ENCODE assay signal across 23 cellular contexts in the genomic region with DNA sequence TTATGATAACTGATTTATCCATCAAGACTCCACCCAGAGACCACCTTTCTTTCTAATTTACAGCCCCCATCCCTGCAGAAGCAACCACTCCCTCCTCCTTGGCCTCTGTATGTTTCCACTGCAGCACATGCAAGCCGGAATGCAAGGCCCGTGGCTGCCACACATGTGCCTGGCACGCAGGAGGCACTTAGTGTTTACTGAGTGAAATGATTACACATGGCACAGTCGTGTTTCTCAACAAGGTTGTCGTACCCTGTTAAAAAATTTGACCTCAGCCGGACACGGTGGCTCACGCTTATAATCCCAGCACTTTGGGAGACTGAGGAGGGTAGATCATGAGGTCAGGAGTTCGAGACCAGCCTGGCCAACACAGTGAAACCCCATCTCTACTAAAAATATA.
DNase-seq lines count a peak whose midpoint lies in the region; ATAC-seq, FAIRE-seq and TF ChIP-seq lines count a peak whose summit lies in the region.
"Had no signal": no experiment of that assay in that cellular context is flagged by ENCODE, and none has a peak within 500 bp of the region (broad histone marks: within the 10 kb centered on the region; RNA-seq: fewer than 3 reads in every experiment).

No MANE protein-coding gene starts in this region.

- H3K4me3 ChIP-seq in liver (ENCODE audit: low read depth in 1 of 3, low read length in 3 of 3) = no peak overlapping the region
- H3K4me3 ChIP-seq in HepG2 (replicated peaks in 1 of 3; ENCODE audit: insufficient read depth in 1 of 3, low read depth in 2 of 3, low read length in 3 of 3) = no peak overlapping the region
- no peak overlapping the region for H3K4me3 ChIP-seq in mesenchymal stem cell (ENCODE audit: insufficient read depth in 1 of 2, low read depth in 1 of 2, low read length in 2 of 2)
- no peak overlapping the region for H3K4me3 ChIP-seq in uterus
- H3K4me3 ChIP-seq in suprapubic skin = no peak overlapping the region
- H3K4me3 ChIP-seq: GM23338 had no signal

- ATAC-seq in HepG2 (no peak), HG03378 (IDR thresholded peaks at IDR 0.05; ENCODE audit: unreplicated experiment) (no peak)
- ATAC-seq: GM23338, HCT116 had no signal

- H4K20me1 ChIP-seq in HepG2 (ENCODE audit: insufficient read depth, low read length) = no peaks in the 10 kb centered on the region

- DNase-seq in HepG2 (ENCODE audit: low spot score) = no peak
- no peak for DNase-seq in glutamatergic neuron
- DNase-seq in mesenchymal stem cell = no peak
- no peak for DNase-seq in uterus
- DNase-seq in suprapubic skin (ENCODE audit: low spot score in 2 of 2) = no peak
- DNase-seq in cortex of kidney (lab: John Stamatoyannopoulos, UW) = no peak
- DNase-seq: AML-193; C1 segment of cervical spinal cord; Calu3; CD4-positive, alpha-beta memory T cell; COR-L47; DMS53; DMS79 treated with DMSO at 0.1 percent for 48 hours; GF-D8; H9 had no signal

- no peaks in the 10 kb centered on the region for H3K79me2 ChIP-seq in HepG2 (ENCODE audit: insufficient read depth, low read length)

- BruUV-seq in HepG2 (replicated peaks; lab: Mats Ljungman, UMichigan) = no TSS peak

- H3K27ac ChIP-seq in liver (ENCODE audit: low read depth in 1 of 2, low read length in 2 of 2) (peak overlapping the region; percentile 7 to 18), HepG2 (ENCODE audit: extremely low read length, insufficient read depth, low read length) (no peak overlapping the region), mesenchymal stem cell (ENCODE audit: low read length, poor library complexity, severe bottlenecking) (no peak overlapping the region), uterus (no peak overlapping the region), suprapubic skin (no peak overlapping the region)
- H3K27ac ChIP-seq: 22Rv1 had no signal

- WGBS in liver = 45% methylated on average over 9 of the region's 9 CpGs
- 96% methylated on average over 9 of the region's 9 CpGs for WGBS in HepG2 (ENCODE audit: low lambda C conversion rate)
- 92% methylated on average over 9 of the region's 9 CpGs for WGBS in mesenchymal stem cell
- 89% methylated on average over 9 of the region's 9 CpGs for WGBS in suprapubic skin

- H3K4me2 ChIP-seq in HepG2 (ENCODE audit: low read depth, low read length) = no peak overlapping the region
- H3K4me2 ChIP-seq in mesenchymal stem cell (ENCODE audit: low read length, poor library complexity, severe bottlenecking) = no peak overlapping the region
- H3K4me2 ChIP-seq: GM23338 had no signal

- H2AFZ ChIP-seq in HepG2 (ENCODE audit: low read length) = no peak overlapping the region
- H2AFZ ChIP-seq in mesenchymal stem cell (ENCODE audit: low read depth, low read length) = no peak overlapping the region
- H2AFZ ChIP-seq: GM23338 had no signal

- H3K79me1 ChIP-seq in mesenchymal stem cell (replicated peaks; ENCODE audit: low read length, poor library complexity, severe bottlenecking) = peaks cover 19% of the 10 kb centered on the region

- H3K9me3 Mint-ChIP-seq in glutamatergic neuron (ENCODE audit: unreplicated experiment) = peaks cover 2% of the 10 kb centered on the region

- H2AK5ac ChIP-seq in mesenchymal stem cell (ENCODE audit: low read length, severe bottlenecking) = no peak overlapping the region

- H3K18ac ChIP-seq in mesenchymal stem cell (ENCODE audit: low read depth in 1 of 2, low read length in 2 of 2) = no peak overlapping the region

- H3K27me3 ChIP-seq in liver (ENCODE audit: control insufficient read depth in 4 of 4, insufficient read depth in 4 of 4, low read length in 3 of 4) (no peaks in the 10 kb centered on the region), HepG2 (ENCODE audit: control insufficient read depth in 1 of 2, insufficient read depth in 2 of 2, low read length in 2 of 2) (no peaks in the 10 kb centered on the region), mesenchymal stem cell (ENCODE audit: control insufficient read depth in 1 of 2, insufficient read depth in 1 of 2, low read length in 2 of 2) (no peaks in the 10 kb centered on the region), uterus (no peaks in the 10 kb centered on the region), suprapubic skin (no peaks in the 10 kb centered on the region)

- H3K4me3 Mint-ChIP-seq in glutamatergic neuron (ENCODE audit: unreplicated experiment) = no peak overlapping the region
- H3K4me3 Mint-ChIP-seq: CD4-positive, alpha-beta memory T cell; GM23338 had no signal

- no peak overlapping the region for H3K9ac ChIP-seq in liver (ENCODE audit: low read depth in 1 of 2, low read length in 2 of 2)
- H3K9ac ChIP-seq in HepG2 (ENCODE audit: insufficient read depth, low read depth, low read length) = no peak overlapping the region
- H3K9ac ChIP-seq in mesenchymal stem cell (ENCODE audit: low read length) = no peak overlapping the region

- TF ChIP-seq EP300 in HepG2 (IDR thresholded peaks at IDR 0.05; ENCODE audit: low read depth in 2 of 2, low read length in 2 of 2) = no peak
- no peak for TF ChIP-seq EP300 in HepG2 (CRISPR knock-in tag; IDR thresholded peaks at IDR 0.05; ENCODE audit: borderline replicate concordance)
- no peak for TF ChIP-seq EP300 in suprapubic skin (IDR thresholded peaks at IDR 0.05)

- TF ChIP-seq CTCF in liver (IDR thresholded peaks at IDR 0.05; ENCODE audit: low read depth, low read length, missing input control) = no peak
- TF ChIP-seq CTCF in HepG2 (CRISPR knock-in tag; IDR thresholded peaks at IDR 0.05) = no peak
- TF ChIP-seq CTCF in glutamatergic neuron (IDR thresholded peaks at IDR 0.05; ENCODE audit: partially characterized antibody, unreplicated experiment) = no peak
- TF ChIP-seq CTCF in uterus (IDR thresholded peaks at IDR 0.05) = no peak
- no peak for TF ChIP-seq CTCF in suprapubic skin (IDR thresholded peaks at IDR 0.05)

- H3K4me1 Mint-ChIP-seq in glutamatergic neuron (ENCODE audit: low read depth, unreplicated experiment) = no peaks in the 10 kb centered on the region
- H3K4me1 Mint-ChIP-seq: CD4-positive, alpha-beta memory T cell; GM23338 had no signal

- FAIRE-seq in HepG2 (lab: Jason Lieb, UNC) = no peak
- FAIRE-seq: A204.1, GM12891, GM18507 had no signal

- CTCF ChIA-PET in HepG2 (lab: Yijun Ruan, JAX; ENCODE audit: low intra/inter-chr PET ratio, low total read pairs) = no interaction called here

- H3K4me1 ChIP-seq in liver (ENCODE audit: control insufficient read depth in 4 of 4, insufficient read depth in 4 of 4, low read length in 3 of 4) = peaks cover 3 to 6% (median 3%) of the 10 kb centered on the region in 4 donors
- peaks cover 20% of the 10 kb centered on the region for H3K4me1 ChIP-seq in HepG2 (ENCODE audit: insufficient read depth, low read length)
- peaks cover 4% of the 10 kb centered on the region for H3K4me1 ChIP-seq in mesenchymal stem cell (ENCODE audit: control insufficient read depth, insufficient read depth, low read depth, low read length)
- H3K4me1 ChIP-seq in uterus = no peaks in the 10 kb centered on the region
- H3K4me1 ChIP-seq in suprapubic skin = peaks cover 4% of the 10 kb centered on the region

- H3K14ac ChIP-seq in mesenchymal stem cell (ENCODE audit: low read length in 2 of 2) = no peak overlapping the region

- H2BK15ac ChIP-seq in mesenchymal stem cell (ENCODE audit: low read depth, poor library complexity, severe bottlenecking) = no peak overlapping the region

- intact Hi-C loops in HepG2 (cut with micrococcal nuclease; ENCODE audit: unreplicated experiment) = no loop called here
- intact Hi-C loops in uterus (cut with DNase I; ENCODE audit: low total_unique reads) = no loop called here

- peak overlapping the region; percentile 23 for H3K27ac Mint-ChIP-seq in glutamatergic neuron (ENCODE audit: unreplicated experiment)
- H3K27ac Mint-ChIP-seq: CD4-positive, alpha-beta memory T cell; GM23338; H9 had no signal

- H3K4ac ChIP-seq in mesenchymal stem cell (ENCODE audit: low read depth in 1 of 2, low read length in 2 of 2) = no peak overlapping the region

- H4K91ac ChIP-seq in mesenchymal stem cell (ENCODE audit: low read length) = no peak overlapping the region

- in situ Hi-C loops in HepG2 (cut with HindIII; ENCODE audit: extremely low pct_ligation_motif_present, low pct_unique_long_range_greater_than_20kb) = no loop called here

- peaks cover 4% of the 10 kb centered on the region for H3K27me3 Mint-ChIP-seq in glutamatergic neuron (ENCODE audit: unreplicated experiment)

- H3K23ac ChIP-seq in mesenchymal stem cell (ENCODE audit: low read length in 2 of 2) = no peak overlapping the region

- TF ChIP-seq RAD21 in liver (IDR thresholded peaks at IDR 0.05) (no peak), HepG2 (CRISPR knock-in tag; IDR thresholded peaks at IDR 0.05) (no peak)

- no peak overlapping the region for H2BK120ac ChIP-seq in mesenchymal stem cell (ENCODE audit: low read depth, low read length)

- H4K8ac ChIP-seq in mesenchymal stem cell (ENCODE audit: low read length) = peak overlapping the region; percentile 7

- H2BK5ac ChIP-seq in mesenchymal stem cell (ENCODE audit: low read depth, low read length, poor library complexity, severe bottlenecking) = no peak overlapping the region

- H2BK12ac ChIP-seq in mesenchymal stem cell (ENCODE audit: low read length in 2 of 2) = peak overlapping the region in 1 of 2 experiments; percentile 38

- H3K36me3 ChIP-seq in liver (ENCODE audit: control insufficient read depth in 4 of 4, insufficient read depth in 3 of 4, low read depth in 1 of 4, low read length in 3 of 4) (no peaks in the 10 kb centered on the region), HepG2 (replicated peaks in 1 of 2; ENCODE audit: control insufficient read depth in 1 of 2, insufficient read depth in 2 of 2, low read length in 2 of 2) (no peaks in the 10 kb centered on the region), mesenchymal stem cell (ENCODE audit: control insufficient read depth in 1 of 2, insufficient read depth in 2 of 2, low read depth in 1 of 2, low read length in 2 of 2) (peaks cover 0 to 3% of the 10 kb centered on the region in 2 experiments), uterus (no peaks in the 10 kb centered on the region), suprapubic skin (no peaks in the 10 kb centered on the region)

- POLR2A ChIA-PET in HepG2 (lab: Yijun Ruan, JAX) = no interaction called here

- TF ChIP-seq POLR2A in HepG2 (IDR thresholded peaks at IDR 0.05; ENCODE audit: insufficient read depth in 1 of 2, low read depth in 2 of 2, low read length in 2 of 2) (no peak), uterus (IDR thresholded peaks at IDR 0.05) (no peak), suprapubic skin (IDR thresholded peaks at IDR 0.05) (no peak)

- H3K9me3 ChIP-seq in liver (ENCODE audit: control insufficient read depth in 4 of 4, low read length in 3 of 4) = no peaks in the 10 kb centered on the region
- no peaks in the 10 kb centered on the region for H3K9me3 ChIP-seq in HepG2 (ENCODE audit: low read length)
- no peaks in the 10 kb centered on the region for H3K9me3 ChIP-seq in mesenchymal stem cell (ENCODE audit: control insufficient read depth, low read length)
- H3K9me3 ChIP-seq in uterus = no peaks in the 10 kb centered on the region
- no peaks in the 10 kb centered on the region for H3K9me3 ChIP-seq in suprapubic skin

- peaks cover 4% of the 10 kb centered on the region for H3K36me3 Mint-ChIP-seq in glutamatergic neuron (ENCODE audit: unreplicated experiment)
- H3K36me3 Mint-ChIP-seq: CD4-positive, alpha-beta memory T cell had no signal

TF ChIP-seq in liver, 16 proteins besides CTCF, POLR2A, EP300 and RAD21 (continues in another document):
- no peak for TF ChIP-seq EGR1 (IDR thresholded peaks at IDR 0.05; ENCODE audit: low read depth in 2 of 2)
- TF ChIP-seq SP1 (IDR thresholded peaks at IDR 0.05) = no peak

Comparison
In these comparisons a context has a peak if more than half of its experiments do, and no peak if none do; other contexts are left out.
1. H3K27ac ChIP-seq: peak in liver (2 of 2); none in HepG2 (single experiment), mesenchymal stem cell (single experiment), uterus (0 of 2) and suprapubic skin (single experiment).